ENCODE assay signal across 8 cellular contexts in genomic region chr22:39174498-39175120, GRCh38. TPM values are rescaled to one million over a fixed set of nuclear protein-coding genes. Genes with fewer than 3 reads are reported as not detected.
DNase-seq lines count a peak whose midpoint lies in the region; ATAC-seq, FAIRE-seq and TF ChIP-seq lines count a peak whose summit lies in the region.

No MANE protein-coding gene starts in this region.

- H3K4me2 ChIP-seq in endothelial cell of umbilical vein (ENCODE audit: insufficient read depth, low read length): peak overlapping the region; percentile 28

- peak; percentile 96 for FAIRE-seq in endothelial cell of umbilical vein (lab: Jason Lieb, UNC)

- peak overlapping the region; percentile 76 for H3K27ac ChIP-seq in CD4-positive, alpha-beta memory T cell (ENCODE audit: low read depth, low read length)
- peak overlapping the region; percentile 99 for H3K27ac ChIP-seq in endothelial cell of umbilical vein (ENCODE audit: insufficient read depth, low read depth, low read length)
- H3K27ac ChIP-seq in mucosa of rectum (ENCODE audit: low read depth in 2 of 2, low read length in 2 of 2): peak overlapping the region; percentile 54 to 78

- no peak overlapping the region for H2AFZ ChIP-seq in endothelial cell of umbilical vein (ENCODE audit: low read depth, low read length)

- H3K4me1 ChIP-seq in CD4-positive, alpha-beta memory T cell (ENCODE audit: insufficient read depth, low read length): peaks cover 66% of the 10 kb centered on the region
- H3K4me1 ChIP-seq in endothelial cell of umbilical vein (ENCODE audit: control insufficient read depth, extremely low read depth, insufficient read depth, low read length): peaks cover 82% of the 10 kb centered on the region
- H3K4me1 ChIP-seq in mucosa of rectum (ENCODE audit: control insufficient read depth in 2 of 2, insufficient read depth in 2 of 2, low read length in 2 of 2): peaks cover 17 to 18% of the 10 kb centered on the region in 2 donors

- no TSS peak for BruUV-seq in endothelial cell of umbilical vein (replicated peaks; lab: Mats Ljungman, UMichigan)

- H3K27ac Mint-ChIP-seq in CD4-positive, alpha-beta memory T cell: peak overlapping the region; percentile 91 to 99 (median 95)

- H3K36me3 ChIP-seq in CD4-positive, alpha-beta memory T cell (ENCODE audit: insufficient read depth, low read length): no peaks in the 10 kb centered on the region
- no peaks in the 10 kb centered on the region for H3K36me3 ChIP-seq in endothelial cell of umbilical vein (ENCODE audit: control insufficient read depth in 2 of 2, extremely low read depth in 1 of 2, insufficient read depth in 2 of 2, low read length in 2 of 2)
- no peaks in the 10 kb centered on the region for H3K36me3 ChIP-seq in mucosa of rectum (ENCODE audit: control insufficient read depth in 2 of 2, insufficient read depth in 2 of 2, low read length in 2 of 2)

- dilution Hi-C loops in endothelial cell of umbilical vein (cut with MboI; ENCODE audit: extremely low pct_ligation_motif_present, low sequenced_read_pairs): no loop called here

- intact Hi-C loops in CD4-positive, alpha-beta memory T cell (cut with micrococcal nuclease): loop anchor here (1.0 to 5.0 kb wide), 2 partner anchors 43 to 67 kb away; no protein-coding TSS in a partner anchor
- intact Hi-C loops in endothelial cell of umbilical vein (cut with micrococcal nuclease): loop anchor here (1.0 to 10.0 kb wide), 6 partner anchors 21 to 350 kb away; partner anchors contain the start of gene ATF4

- peaks cover 0 to 2% of the 10 kb centered on the region in 2 donors for H3K27me3 Mint-ChIP-seq in CD4-positive, alpha-beta memory T cell

- peaks cover 38 to 73% (median 61%) of the 10 kb centered on the region in 4 donors for H3K4me1 Mint-ChIP-seq in CD4-positive, alpha-beta memory T cell

- peak overlapping the region; percentile 90 for H3K9ac ChIP-seq in endothelial cell of umbilical vein (replicated peaks; ENCODE audit: extremely low read depth, insufficient read depth, low read length)
- peak overlapping the region; percentile 13 to 38 for H3K9ac ChIP-seq in mucosa of rectum (ENCODE audit: low read depth in 1 of 2, low read length in 2 of 2)

- H3K4me3 ChIP-seq in CD4-positive, alpha-beta memory T cell (ENCODE audit: low read length in 2 of 2): peak overlapping the region in 1 of 2 donors; percentile 23
- H3K4me3 ChIP-seq in endothelial cell of umbilical vein (replicated peaks in 1 of 3; ENCODE audit: insufficient read depth in 1 of 3, low read depth in 1 of 3, low read length in 3 of 3) (no peak overlapping the region), mucosa of rectum (ENCODE audit: low read length in 2 of 2) (peak overlapping the region in 1 of 2 donors; percentile 20)

- ATAC-seq in GM21515 (IDR thresholded peaks at IDR 0.05; ENCODE audit: unreplicated experiment): no peak

- TF ChIP-seq CTCF in endothelial cell of umbilical vein (IDR thresholded peaks at IDR 0.05; ENCODE audit: extremely low read depth in 1 of 2, insufficient read depth in 1 of 2, low read depth in 1 of 2, low read length in 2 of 2): no peak

- CTCF ChIA-PET in CD4-positive, alpha-beta memory T cell (lab: Charles Lee; ENCODE audit: partially characterized antibody): interaction anchor here (1.0 to 19.5 kb wide), 4 partner anchors 20 to 354 kb away, joined by 3 to 477 read pairs (median 82); partner anchors contain the start of gene RPL3
- CTCF ChIA-PET in endothelial cell of umbilical vein (lab: Charles Lee): interaction anchor here (1.0 to 5.9 kb wide), 10 partner anchors 40 to 157 kb away, joined by 3 to 72 read pairs (median 5); no protein-coding TSS in a partner anchor

- no peak for TF ChIP-seq POLR2A in endothelial cell of umbilical vein (IDR thresholded peaks at IDR 0.05; ENCODE audit: low read depth, low read length)

- no peaks in the 10 kb centered on the region for H3K9me3 ChIP-seq in CD4-positive, alpha-beta memory T cell (ENCODE audit: control insufficient read depth in 1 of 2, low read length in 2 of 2)
- H3K9me3 ChIP-seq in endothelial cell of umbilical vein (replicated peaks; ENCODE audit: control insufficient read depth, insufficient read depth, low read length): no peaks in the 10 kb centered on the region
- H3K9me3 ChIP-seq in mucosa of rectum (ENCODE audit: control insufficient read depth in 2 of 2, low read length in 2 of 2): no peaks in the 10 kb centered on the region

- H3K36me3 Mint-ChIP-seq in CD4-positive, alpha-beta memory T cell: no peaks in the 10 kb centered on the region

- H3K4me3 Mint-ChIP-seq in CD4-positive, alpha-beta memory T cell: peak overlapping the region; percentile 46 to 81 (median 72)

- no peaks in the 10 kb centered on the region for H3K9me3 Mint-ChIP-seq in CD4-positive, alpha-beta memory T cell

- no peaks in the 10 kb centered on the region for H3K9me1 ChIP-seq in endothelial cell of umbilical vein (replicated peaks; ENCODE audit: control insufficient read depth, extremely low read depth, insufficient read depth, low read length)

- no peaks in the 10 kb centered on the region for H3K79me2 ChIP-seq in endothelial cell of umbilical vein (ENCODE audit: control insufficient read depth, insufficient read depth, low read length)

- POLR2A ChIA-PET in CD4-positive, alpha-beta memory T cell (lab: Charles Lee; ENCODE audit: partially characterized antibody): interaction anchor here (0.6 to 11.8 kb wide), 19 partner anchors 9 to 423 kb away, joined by 3 to 433 read pairs (median 5); partner anchors contain the start of genes APOBEC3H, CBX7, PDGFB and RPL3
- POLR2A ChIA-PET in endothelial cell of umbilical vein (lab: Charles Lee): interaction anchor here (0.7 to 1.6 kb wide), 7 partner anchors 28 to 144 kb away, joined by 3 to 7 read pairs (median 5); no protein-coding TSS in a partner anchor

- DNase-seq in CD4-positive, alpha-beta memory T cell: peak; percentile 71 to 81 (median 74)
- peak; percentile 90 for DNase-seq in M059J (ENCODE audit: low read depth)
- peak; percentile 45 for DNase-seq in activated T-cell treated with anti-CD3 and anti-CD28 coated beads for 24 hours (ENCODE audit: low read depth)
- peak; percentile 100 for DNase-seq in endothelial cell of umbilical vein (ENCODE audit: low read depth, low spot score)
- DNase-seq in stimulated activated CD8-positive, alpha-beta memory T cell treated with anti-CD3 and anti-CD28 coated beads, Interleukin-7, amount 100 ng/mL, for 48 hours (ENCODE audit: extremely low read depth in 1 of 2, low read depth in 1 of 2): peak; percentile 28 to 37
- no peak for DNase-seq in NCI-H82 treated with DMSO at 0.1 percent for 48 hours (lab: John Stamatoyannopoulos, UW; ENCODE audit: unreplicated experiment)

- H3K27me3 ChIP-seq in CD4-positive, alpha-beta memory T cell (ENCODE audit: insufficient read depth, low read length): no peaks in the 10 kb centered on the region
- no peaks in the 10 kb centered on the region for H3K27me3 ChIP-seq in endothelial cell of umbilical vein (ENCODE audit: control insufficient read depth in 2 of 2, insufficient read depth in 2 of 2, low read length in 2 of 2)
- H3K27me3 ChIP-seq in mucosa of rectum (ENCODE audit: control insufficient read depth in 2 of 2, insufficient read depth in 2 of 2, low read length in 2 of 2): peaks cover 0 to 7% of the 10 kb centered on the region in 2 donors

- H4K20me1 ChIP-seq in endothelial cell of umbilical vein (replicated peaks; ENCODE audit: control insufficient read depth, extremely low read depth, insufficient read depth, low read length): no peaks in the 10 kb centered on the region

TF ChIP-seq in endothelial cell of umbilical vein, 7 proteins besides CTCF, POLR2A, EP300 and RAD21:
- TF ChIP-seq EZH2 (IDR thresholded peaks at IDR 0.05; ENCODE audit: borderline replicate concordance, low read depth, low read length, severe bottlenecking) (no peak), POLR2AphosphoS5 (IDR thresholded peaks at IDR 0.05; ENCODE audit: insufficient read depth, low read depth, low read length) (peak; percentile 97), GATA2 (IDR thresholded peaks at IDR 0.05; ENCODE audit: insufficient read depth, insufficient read length, low read depth, low read length) (peak; percentile 59), MYC (IDR thresholded peaks at IDR 0.05; ENCODE audit: low read depth, low read length) (peak; percentile 85), FOS (IDR thresholded peaks at IDR 0.05; ENCODE audit: borderline replicate concordance, insufficient read depth, low read length) (peak; percentile 93), MAX (IDR thresholded peaks at IDR 0.05; ENCODE audit: insufficient read depth, insufficient read length) (peak; percentile 47), JUN (IDR thresholded peaks at IDR 0.05; ENCODE audit: borderline replicate concordance, insufficient read depth, insufficient read length, low read depth) (peak; percentile 91)
TF ChIP-seq in endothelial cell of umbilical vein: peak in this region for 6.

RNA-seq across cellular contexts. Expression of gene CBX7, which starts 22.1 kb away (rescaled TPM):
- 100 to 1,000 TPM; 181 to 198 TPM for total RNA-seq in CD4-positive, alpha-beta memory T cell
- 10 to 100 TPM; 22.8 to 38.8 TPM for polyA plus RNA-seq in CD4-positive, alpha-beta memory T cell
- total RNA-seq in M059J (2014; rRNA removed; shearing (Covaris generic)): 0.76 and 3.0 TPM in 2 replicates
- 5.1 and 7.1 TPM in 2 replicates for total RNA-seq in endothelial cell of umbilical vein
- polyA plus RNA-seq in endothelial cell of umbilical vein: 3.4 and 4.0 TPM in 2 replicates
- 1.6 and 2.0 TPM in 2 replicates for polyA plus RNA-seq in endothelial cell of umbilical vein (2011; cell fraction: cytosol; rRNA removed)
- polyA plus RNA-seq in endothelial cell of umbilical vein (2011; cell fraction: nucleus; rRNA removed): 12.0 and 13.9 TPM in 2 replicates
- 1.7 and 1.9 TPM in 2 replicates for polyA plus RNA-seq in endothelial cell of umbilical vein (2012)
- polyA minus RNA-seq in endothelial cell of umbilical vein: 3.9 and 6.0 TPM in 2 replicates
- polyA minus RNA-seq in endothelial cell of umbilical vein (2011; cell fraction: cytosol; rRNA and poly(A)+ RNA removed): 2.7 TPM
- polyA minus RNA-seq in endothelial cell of umbilical vein (2011; cell fraction: nucleus; rRNA and poly(A)+ RNA removed): 6.1 and 6.7 TPM in 2 replicates

Comparison
In these comparisons a context has a peak if more than half of its experiments do, and no peak if none do; other contexts are left out.
1. RNA of gene CBX7, which starts 22.1 kb away (total RNA-seq): 181 to 198 TPM in CD4-positive, alpha-beta memory T cell; 5.1 to 7.1 TPM in endothelial cell of umbilical vein and 0.76 to 3.0 TPM in M059J; every median in the first group is over 10 times any median in the second.
2. Peak in every context shown above with its lines, with median percentiles within 50 percentile points of each other: H3K27ac ChIP-seq.